ENCODE assay signal across 8 cellular contexts in genomic region chr3:170869645-170870593, GRCh38. TPM values are rescaled to one million over a fixed set of nuclear protein-coding genes. Genes with fewer than 3 reads are reported as not detected.
A peak's percentile ranks its signal among the peaks of the same experiment; 100 is the strongest.
DNase-seq lines count a peak whose midpoint lies in the region; ATAC-seq and TF ChIP-seq lines count a peak whose summit lies in the region.

Gene RPL22L1, minus strand, starts transcription at chr3:170870195. Its CDS starts 28 bp downstream, at chr3:170870167.

- peak within 1 kb of the TSS; percentile 95 for H3K9ac ChIP-seq in OCI-LY3 (ENCODE audit: low read length)

- H3K4me1 ChIP-seq in OCI-LY3 (ENCODE audit: low read length) (peaks cover 25% of the 10 kb centered on the region), upper lobe of right lung (peaks cover 22% of the 10 kb centered on the region)

- intact Hi-C loops in head of caudate nucleus (cut with DNase I) = no loop called here
- intact Hi-C loops in upper lobe of right lung (cut with DNase I) = no loop called here

- DNase-seq in GM06990 (ENCODE audit: extremely low read depth, insufficient read length) (peak; percentile 93), HFF-Myc (ENCODE audit: extremely low read depth, low read depth) (peak; percentile 94), head of caudate nucleus (peak; percentile 91 to 98 (median 96)), pons (ENCODE audit: low spot score) (peak; percentile 95), upper lobe of right lung (peak; percentile 97), KG1 (lab: John Stamatoyannopoulos, UW) (no peak)
- DNase-seq in activated naive CD4-positive, alpha-beta T cell treated with anti-CD3 and anti-CD28 coated beads, Interleukin-2, amount 50 U/mL, for 16 hours = peak; percentile 92

- TF ChIP-seq CTCF in GM06990 (IDR thresholded peaks at IDR 0.05; ENCODE audit: insufficient read depth, low read length, poor library complexity, severe bottlenecking) (peak; percentile 21), HFF-Myc (IDR thresholded peaks at IDR 0.05; ENCODE audit: low read depth, low read length, missing control alignments) (no peak), OCI-LY3 (IDR thresholded peaks at IDR 0.05; ENCODE audit: low read depth, low read length) (peak; percentile 12; the same call in 1 of the 2 replicates), upper lobe of right lung (IDR thresholded peaks at IDR 0.05) (no peak)

- peak within 1 kb of the TSS; percentile 73 for H3K4me2 ChIP-seq in OCI-LY3 (ENCODE audit: low read length)

- H2AFZ ChIP-seq in OCI-LY3 (ENCODE audit: low read depth, low read length) = peak within 1 kb of the TSS; percentile 82

- peak; percentile 99 for ATAC-seq in upper lobe of right lung

- peaks cover 3% of the 10 kb centered on the region; the same call in 1 of the 2 replicates for H3K36me3 ChIP-seq in GM06990 (ENCODE audit: control insufficient read depth, insufficient read depth, low read length)
- peaks cover 42% of the 10 kb centered on the region for H3K36me3 ChIP-seq in OCI-LY3 (replicated peaks; ENCODE audit: low read depth, low read length)
- peaks cover 37% of the 10 kb centered on the region for H3K36me3 ChIP-seq in upper lobe of right lung

- peaks cover 36% of the 10 kb centered on the region for H3K79me2 ChIP-seq in OCI-LY3 (ENCODE audit: low read length)

- H3K9me3 ChIP-seq in OCI-LY3 (ENCODE audit: insufficient read depth, low read length) (no peaks in the 10 kb centered on the region), upper lobe of right lung (no peaks in the 10 kb centered on the region)

- peaks cover 28% of the 10 kb centered on the region for H4K20me1 ChIP-seq in OCI-LY3 (ENCODE audit: insufficient read depth, low read length)

- H3K27me3 ChIP-seq in GM06990 (replicated peaks; ENCODE audit: control insufficient read depth, insufficient read depth, low read length) (no peaks in the 10 kb centered on the region), OCI-LY3 (ENCODE audit: low read depth, low read length) (no peaks in the 10 kb centered on the region), upper lobe of right lung (no peaks in the 10 kb centered on the region)

- H3K4me3 ChIP-seq in GM06990 (replicated peaks; ENCODE audit: low read depth, low read length) (peak within 1 kb of the TSS; percentile 99), HFF-Myc (replicated peaks; ENCODE audit: low read depth, low read length) (peak within 1 kb of the TSS; percentile 97), OCI-LY3 (ENCODE audit: low read length) (peak within 1 kb of the TSS; percentile 88), upper lobe of right lung (peak within 1 kb of the TSS; percentile 82)

- H3K27ac ChIP-seq in OCI-LY3 (ENCODE audit: low read length) (peak within 1 kb of the TSS; percentile 75), upper lobe of right lung (peak within 1 kb of the TSS; percentile 89)

RNA-seq across cellular contexts. Expression of gene RPL22L1, which starts in this region (rescaled TPM):
- total RNA-seq in upper lobe of right lung = 33.1 TPM

Comparison
In these comparisons a context has a peak if more than half of its experiments do, and no peak if none do; other contexts are left out.
1. CTCF ChIP-seq: peak in GM06990 (single experiment) and OCI-LY3 (single experiment); none in HFF-Myc (single experiment) and upper lobe of right lung (single experiment).
2. Peak in every context shown above with its lines, with median percentiles within 50 percentile points of each other: H3K4me3 ChIP-seq.